ENCODE assay signal across 17 cellular contexts in genomic region chr4:84151574-84151973, GRCh38.
DNase-seq lines count a peak whose midpoint lies in the region; ATAC-seq and TF ChIP-seq lines count a peak whose summit lies in the region.
"Had no signal": no experiment of that assay in that cellular context is flagged by ENCODE, and none has a peak within 500 bp of the region (broad histone marks: within the 10 kb centered on the region; RNA-seq: fewer than 3 reads in every experiment).

No MANE protein-coding gene starts in this region.

- TF ChIP-seq CTCF in GM12874 (IDR thresholded peaks at IDR 0.05; ENCODE audit: insufficient read depth, low read depth, low read length) (0 out of 2 replicates have a peak, but pooled peaks have one; percentile 16), body of pancreas (IDR thresholded peaks at IDR 0.05) (peak in 3 of 7 experiments; percentile 12 to 38 (median 14)), hepatocyte (IDR thresholded peaks at IDR 0.05; ENCODE audit: poor library complexity) (no peak)

- no peaks in the 10 kb centered on the region for H3K9me3 ChIP-seq in body of pancreas
- H3K9me3 ChIP-seq in hepatocyte (ENCODE audit: low read depth) = no peaks in the 10 kb centered on the region
- H3K9me3 ChIP-seq: SJSA1, thoracic aorta had no signal

- intact Hi-C loops in body of pancreas (cut with DNase I) = no loop called here

- no peaks in the 10 kb centered on the region for H3K79me2 ChIP-seq in hepatocyte
- H3K79me2 ChIP-seq: parathyroid adenoma had no signal

- no peaks in the 10 kb centered on the region for H4K20me1 ChIP-seq in hepatocyte (ENCODE audit: insufficient read depth, poor library complexity, severe bottlenecking)

- no peak for TF ChIP-seq POLR2A in body of pancreas (IDR thresholded peaks at IDR 0.05)

- H3K4me3 ChIP-seq in body of pancreas (no peak overlapping the region), hepatocyte (no peak overlapping the region)
- H3K4me3 ChIP-seq: SJSA1, thoracic aorta had no signal

- H3K36me3 ChIP-seq in body of pancreas (replicated peaks in 1 of 2; ENCODE audit: insufficient read depth in 1 of 2, low read depth in 2 of 2) = no peaks in the 10 kb centered on the region
- H3K36me3 ChIP-seq in hepatocyte (replicated peaks; ENCODE audit: insufficient read depth, low read depth) = no peaks in the 10 kb centered on the region
- H3K36me3 ChIP-seq: SJSA1, thoracic aorta had no signal

- WGBS in body of pancreas, 2 donors = 39 to 46% methylated on average over 2 of the region's 2 CpGs
- 72% methylated on average over 2 of the region's 2 CpGs for WGBS in hepatocyte (ENCODE audit: low lambda C conversion rate, missing lambda C conversion rate)

- H3K27ac ChIP-seq in body of pancreas (no peak overlapping the region), hepatocyte (no peak overlapping the region)
- H3K27ac ChIP-seq: parathyroid adenoma, SJSA1, thoracic aorta had no signal

- ATAC-seq in body of pancreas = no peak
- no peak for ATAC-seq in HG03354 (IDR thresholded peaks at IDR 0.05; ENCODE audit: poor library complexity, severe bottlenecking, unreplicated experiment)
- ATAC-seq: naive thymus-derived CD8-positive, alpha-beta T cell had no signal

- no peak overlapping the region for H2AFZ ChIP-seq in hepatocyte
- H2AFZ ChIP-seq: parathyroid adenoma had no signal

- no peak overlapping the region for H3K4me2 ChIP-seq in hepatocyte

- DNase-seq in D341Med (ENCODE audit: low spot score) = peak; percentile 55
- DNase-seq in NCI-H1694 treated with DMSO at 0.1 percent for 48 hours (lab: John Stamatoyannopoulos, UW) = peak; percentile 66
- DNase-seq in body of pancreas = peak; percentile 12 to 46 (median 16)
- no peak for DNase-seq in OCI-M2 (lab: John Stamatoyannopoulos, UW; ENCODE audit: unreplicated experiment)
- DNase-seq in hepatocyte (ENCODE audit: low spot score) = no peak
- no peak for DNase-seq in NCI-H748 (lab: John Stamatoyannopoulos, UW; ENCODE audit: unreplicated experiment)
- DNase-seq: amniotic stem cell; effector CD8-positive, alpha-beta T cell; GF-D8; glutamatergic neuron; naive thymus-derived CD8-positive, alpha-beta T cell; NK-92 treated with Interleukin-12 subunit alpha and Interleukin-12 subunit beta, amount 100 ng/mL, for 24 hours had no signal

- no peaks in the 10 kb centered on the region for H3K9me2 ChIP-seq in hepatocyte (replicated peaks; ENCODE audit: insufficient read depth)

- H3K4me1 ChIP-seq in body of pancreas (no peaks in the 10 kb centered on the region), hepatocyte (ENCODE audit: insufficient read depth) (no peaks in the 10 kb centered on the region)
- H3K4me1 ChIP-seq: parathyroid adenoma, SJSA1 had no signal

- H3K27me3 ChIP-seq in body of pancreas (no peaks in the 10 kb centered on the region), hepatocyte (no peaks in the 10 kb centered on the region)
- H3K27me3 ChIP-seq: SJSA1 had no signal

Comparison
In these comparisons a context has a peak if more than half of its experiments do, and no peak if none do; other contexts are left out.
1. DNase-seq: peak in D341Med (single experiment), NCI-H1694 treated with DMSO at 0.1 percent for 48 hours (single experiment) and body of pancreas (4 of 4); none in OCI-M2 (single experiment), hepatocyte (single experiment) and NCI-H748 (single experiment).